ENCODE assay signal across 1 cellular context in genomic region chr2:28716265-28716865, GRCh38.
TF ChIP-seq lines count a peak whose summit lies in the region.

No MANE protein-coding gene starts in this region.

TF ChIP-seq in HepG2, 621 proteins besides CTCF, POLR2A, EP300 and RAD21 (continued from another document):
- no peak for TF ChIP-seq ZBTB40 (IDR thresholded peaks at IDR 0.05)
- TF ChIP-seq ZBTB40 (CRISPR knock-in tag; IDR thresholded peaks at IDR 0.05), result no peak
- TF ChIP-seq NFIB (CRISPR knock-in tag; IDR thresholded peaks at IDR 0.05; ENCODE audit: borderline replicate concordance), result no peak
- TF ChIP-seq POLR2G (IDR thresholded peaks at IDR 0.05; ENCODE audit: low read depth, low read length), result no peak
- TF ChIP-seq TMF1 (CRISPR knock-in tag; IDR thresholded peaks at IDR 0.05; ENCODE audit: low read depth), result no peak
- TF ChIP-seq ZBTB33 (CRISPR knock-in tag; IDR thresholded peaks at IDR 0.05), result no peak
- TF ChIP-seq ZBED4 (CRISPR knock-in tag; IDR thresholded peaks at IDR 0.05; ENCODE audit: borderline replicate concordance), result no peak
- TF ChIP-seq UBTF (CRISPR knock-in tag; IDR thresholded peaks at IDR 0.05), result no peak
- TF ChIP-seq ZNF766 (CRISPR knock-in tag; IDR thresholded peaks at IDR 0.05; ENCODE audit: borderline replicate concordance), result no peak
- no peak for TF ChIP-seq CEBPZ (IDR thresholded peaks at IDR 0.05; ENCODE audit: low read length)
- no peak for TF ChIP-seq ZNF784 (CRISPR knock-in tag; IDR thresholded peaks at IDR 0.05; ENCODE audit: borderline replicate concordance)
